In the genomic region with DNA sequence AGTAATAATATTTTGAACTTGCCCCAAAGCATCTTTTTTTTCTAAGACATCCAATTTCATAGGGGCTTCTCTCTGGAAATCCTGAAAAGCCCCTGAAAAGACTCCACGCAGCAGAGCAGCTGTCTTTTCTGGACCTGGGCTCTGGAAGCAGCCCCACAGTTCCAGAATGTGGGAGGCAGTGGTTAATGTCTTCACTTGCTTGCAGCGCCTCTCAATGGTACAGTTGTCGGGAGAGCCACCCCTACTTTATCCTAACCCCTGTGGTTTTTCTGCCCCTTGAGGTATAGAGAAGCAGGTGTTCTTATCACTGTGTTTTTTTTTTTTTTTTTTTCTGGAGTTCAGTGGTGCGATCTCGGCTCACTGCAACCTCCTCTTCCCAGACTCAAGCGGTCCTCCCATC, we compare ENCODE assay signal across 15 cellular contexts.
DNase-seq lines count a peak whose midpoint lies in the region; FAIRE-seq and TF ChIP-seq lines count a peak whose summit lies in the region.
"Had no signal": no experiment of that assay in that cellular context is flagged by ENCODE, and none has a peak within 500 bp of the region (broad histone marks: within the 10 kb centered on the region; RNA-seq: fewer than 3 reads in every experiment).

No MANE protein-coding gene starts in this region.

- no peaks in the 10 kb centered on the region for H3K79me2 ChIP-seq in OCI-LY1 (ENCODE audit: insufficient read depth, low read length)
- no peaks in the 10 kb centered on the region for H3K79me2 ChIP-seq in H1 (ENCODE audit: control insufficient read depth in 1 of 2, insufficient read depth in 2 of 2, low read length in 2 of 2)

- H3K36me3 ChIP-seq in OCI-LY1 (ENCODE audit: insufficient read depth, low read length) (peaks cover 86% of the 10 kb centered on the region), H1 (ENCODE audit: control insufficient read depth in 2 of 4, insufficient read depth in 4 of 4, low read length in 3 of 4) (peaks cover 0 to 20% (median 8%) of the 10 kb centered on the region in 4 experiments; a peak in 6 of 8 replicates), tibial artery (peaks cover 0 to 12% (median 0%) of the 10 kb centered on the region in 3 donors)

- no peaks in the 10 kb centered on the region for H3K9me2 ChIP-seq in OCI-LY1 (ENCODE audit: low read depth, low read length)

- CTCF ChIA-PET in H1 (lab: Charles Lee; ENCODE audit: partially characterized antibody) = interaction anchor here (0.7 to 1.0 kb wide), 3 partner anchors 10 to 366 kb away, joined by 3 to 4 read pairs (median 4); no protein-coding TSS in a partner anchor

- H2AFZ ChIP-seq in OCI-LY1 (ENCODE audit: low read length) = no peak overlapping the region
- no peak overlapping the region for H2AFZ ChIP-seq in H1 (ENCODE audit: low read length)

- no peak overlapping the region for H4K5ac ChIP-seq in H1 (ENCODE audit: insufficient read length, low read depth, low read length)

- H3K18ac ChIP-seq in H1 (ENCODE audit: extremely low read depth, low read length) = no peak overlapping the region

- peak; percentile 63 for FAIRE-seq in GM19239 (lab: Jason Lieb, UNC)
- no peak for FAIRE-seq in H1 (lab: Jason Lieb, UNC)

- H2BK120ac ChIP-seq in H1 (replicated peaks; ENCODE audit: low read depth, low read length) = no peak overlapping the region

- H3K79me1 ChIP-seq in H1 (ENCODE audit: low read depth, low read length) = no peaks in the 10 kb centered on the region; the same call in 1 of the 2 replicates

- no peak for TF ChIP-seq EP300 in H1 (IDR thresholded peaks at IDR 0.05; ENCODE audit: borderline replicate concordance in 1 of 2, low read depth in 2 of 2, low read length in 2 of 2)

- no peaks in the 10 kb centered on the region for H3K23me2 ChIP-seq in H1 (ENCODE audit: low read depth, low read length)

- POLR2A ChIA-PET in H1 (lab: Charles Lee; ENCODE audit: partially characterized antibody) = no interaction called here

- H4K20me1 ChIP-seq in OCI-LY1 (ENCODE audit: insufficient read depth, low read length) (no peaks in the 10 kb centered on the region), H1 (replicated peaks in 1 of 2; ENCODE audit: control insufficient read depth in 1 of 2, insufficient read depth in 2 of 2, low read length in 2 of 2) (no peaks in the 10 kb centered on the region)

- no peak overlapping the region for H3K56ac ChIP-seq in H1 (replicated peaks; ENCODE audit: insufficient read length, low read depth, low read length)

- peak overlapping the region; percentile 7; the same call in 1 of the 2 replicates for H3K9ac ChIP-seq in OCI-LY1 (ENCODE audit: low read length)
- no peak overlapping the region for H3K9ac ChIP-seq in H1 (replicated peaks in 1 of 4; ENCODE audit: extremely low read depth in 1 of 4, low read depth in 3 of 4, low read length in 3 of 4)

- H4K91ac ChIP-seq in H1 (replicated peaks; ENCODE audit: insufficient read length, low read length) = no peak overlapping the region

- H2BK5ac ChIP-seq in H1 (ENCODE audit: low read depth, low read length) = no peak overlapping the region

- H3K4me3 ChIP-seq in OCI-LY1 (ENCODE audit: low read depth, low read length, poor library complexity, severe bottlenecking) = no peak overlapping the region
- no peak overlapping the region for H3K4me3 ChIP-seq in H1 (ENCODE audit: extremely low read depth in 1 of 4, insufficient read depth in 2 of 4, low read depth in 3 of 4, low read length in 4 of 4)
- H3K4me3 ChIP-seq in tibial artery = no peak overlapping the region

- no peak overlapping the region for H2BK15ac ChIP-seq in H1 (ENCODE audit: low read length)

- DNase-seq in DMS79 (lab: John Stamatoyannopoulos, UW) (peak; percentile 45), GM19239 (ENCODE audit: insufficient read length, low spot score) (no peak), H1 (ENCODE audit: low read depth in 1 of 2, low spot score in 2 of 2) (no peak), SIG-M5 treated with dmso at 0.1 percent for 504 hours (lab: John Stamatoyannopoulos, UW; ENCODE audit: unreplicated experiment) (no peak), NCI-H2196 treated with DMSO at 0.1 percent for 48 hours (lab: John Stamatoyannopoulos, UW; ENCODE audit: unreplicated experiment) (no peak), tibial artery (no peak), epidermal melanocyte (ENCODE audit: insufficient read length, low spot score) (no peak)
- DNase-seq: Calu3; CD4-positive, CD25-positive, alpha-beta regulatory T cell; H9; IMR-90; NCI-H1417 treated with DMSO at 0.1 percent for 48 hours; NCI-H2081; SHP77 treated with DMSO at 0.1 percent for 48 hours had no signal

- H3K9me3 ChIP-seq in OCI-LY1 (ENCODE audit: low read length) (no peaks in the 10 kb centered on the region), H1 (ENCODE audit: insufficient read depth in 2 of 2, low read depth in 1 of 2, low read length in 1 of 2) (no peaks in the 10 kb centered on the region), tibial artery (no peaks in the 10 kb centered on the region)

- no peak overlapping the region for H2AK5ac ChIP-seq in H1 (ENCODE audit: low read depth, low read length)

- WGBS in H1 (ENCODE audit: extremely low coverage in 1 of 2, insufficient coverage in 1 of 2, insufficient read length in 1 of 2, insufficient replicate concordance in 2 of 2, low coverage in 1 of 2, low lambda C conversion rate in 2 of 2, missing lambda C conversion rate in 1 of 2), 2 experiments = 89% methylated on average over 6 of the region's 6 CpGs; no CpG with 5 or more reads in 1 of the 2 experiments

- intact Hi-C loops in tibial artery (cut with DNase I; ENCODE audit: low total_unique reads) = no loop called here

- no peak for TF ChIP-seq POLR2A in H1 (IDR thresholded peaks at IDR 0.05; ENCODE audit: control extremely low read depth in 1 of 2, low read depth in 2 of 2, low read length in 2 of 2)

- no peak overlapping the region for H4K8ac ChIP-seq in H1 (ENCODE audit: extremely low read depth, insufficient read depth, low read length)

- no peak overlapping the region for H3K4ac ChIP-seq in H1 (replicated peaks; ENCODE audit: insufficient read length, low read depth, low read length)

- peak; percentile 31 to 36; a peak in 3 of 4 replicates for TF ChIP-seq RAD21 in H1 (IDR thresholded peaks at IDR 0.05 in 1 of 2, conservative IDR thresholded peaks at IDR 0.05 in 1 of 2; ENCODE audit: low read depth in 2 of 2, low read length in 2 of 2)

- H3K27me3 ChIP-seq in OCI-LY1 (ENCODE audit: insufficient read depth, low read length) (no peaks in the 10 kb centered on the region), H1 (replicated peaks in 1 of 4; ENCODE audit: control insufficient read depth in 3 of 4, extremely low read depth in 1 of 4, insufficient read depth in 3 of 4, low read length in 3 of 4) (no peaks in the 10 kb centered on the region), tibial artery (no peaks in the 10 kb centered on the region)

- no peak overlapping the region for H2BK20ac ChIP-seq in H1 (ENCODE audit: low read length)

- peak; percentile 9; the same call in 1 of the 2 replicates for TF ChIP-seq CTCF in OCI-LY1 (IDR thresholded peaks at IDR 0.05; ENCODE audit: low read length)
- peak in 2 of 3 experiments; percentile 2 to 21; a peak in 2 of 4 replicates for TF ChIP-seq CTCF in H1 (IDR thresholded peaks at IDR 0.05; ENCODE audit: control extremely low read depth in 1 of 3, insufficient read depth in 1 of 3, low read depth in 1 of 3, low read length in 3 of 3)
- no peak for TF ChIP-seq CTCF in tibial artery (IDR thresholded peaks at IDR 0.05)

- peak overlapping the region; percentile 45 for H3K4me2 ChIP-seq in OCI-LY1 (ENCODE audit: low read length)
- no peak overlapping the region for H3K4me2 ChIP-seq in H1 (ENCODE audit: insufficient read depth in 1 of 2, low read depth in 2 of 2, low read length in 2 of 2)

- H2BK12ac ChIP-seq in H1 (ENCODE audit: low read depth, low read length) = no peak overlapping the region

- no peaks in the 10 kb centered on the region for H3F3A ChIP-seq in OCI-LY1 (ENCODE audit: insufficient read depth, low read length)

- H3K23ac ChIP-seq in H1 (ENCODE audit: insufficient read length) = no peak overlapping the region

- peak overlapping the region; percentile 75 for H3K27ac ChIP-seq in OCI-LY1 (ENCODE audit: low read depth, low read length, poor library complexity, severe bottlenecking)
- H3K27ac ChIP-seq in H1 (ENCODE audit: low read depth, low read length) = no peak overlapping the region
- H3K27ac ChIP-seq in tibial artery = no peak overlapping the region

- no peak overlapping the region for H3K14ac ChIP-seq in H1 (ENCODE audit: insufficient read length)

- H3K4me1 ChIP-seq in OCI-LY1 (ENCODE audit: insufficient read depth, low read length, severe bottlenecking) = peaks cover 59% of the 10 kb centered on the region
- H3K4me1 ChIP-seq in H1 (replicated peaks in 1 of 4; ENCODE audit: control insufficient read depth in 3 of 4, insufficient read depth in 4 of 4, low read length in 3 of 4) = no peaks in the 10 kb centered on the region
- peaks cover 0 to 5% (median 0%) of the 10 kb centered on the region in 4 donors for H3K4me1 ChIP-seq in tibial artery

Comparison
In these comparisons a context has a peak if more than half of its experiments do, and no peak if none do; other contexts are left out.
1. CTCF ChIP-seq: peak in OCI-LY1 (single experiment) and H1 (2 of 3); none in tibial artery (0 of 2).